8 cellular contexts compared by ENCODE assay signal in the genomic region with DNA sequence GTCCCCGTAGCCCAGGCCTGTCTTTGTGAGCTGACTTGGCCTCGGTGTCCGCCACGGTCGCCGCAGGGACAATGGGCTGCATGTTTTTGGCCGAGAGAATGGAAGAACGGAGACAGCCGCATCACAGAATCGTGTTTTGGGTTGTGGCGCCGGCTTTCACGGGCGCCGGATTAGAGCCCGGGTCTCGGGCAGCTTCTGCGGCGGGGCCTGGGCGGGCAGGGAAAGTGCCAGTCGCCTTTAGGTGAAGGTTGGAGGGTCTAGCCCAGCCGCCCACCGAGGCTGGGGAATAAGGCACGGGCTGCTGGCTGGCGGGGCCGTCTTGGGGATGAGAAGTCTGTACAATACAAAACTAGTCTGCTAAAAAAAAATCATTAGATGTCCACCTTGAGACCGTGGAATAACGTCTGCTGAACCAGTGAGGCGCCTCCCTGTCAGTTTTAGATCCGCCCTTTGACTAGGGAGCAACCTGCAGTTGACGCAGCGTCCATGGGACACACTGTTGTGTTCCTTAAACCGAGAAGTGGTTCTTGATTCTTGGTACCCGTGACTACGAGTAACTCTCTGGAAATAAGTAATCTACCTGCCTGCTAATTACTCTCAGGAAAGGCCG. TPM values are rescaled to one million over a fixed set of nuclear protein-coding genes. Genes with fewer than 3 reads are reported as not detected.
A peak's percentile ranks its signal among the peaks of the same experiment; 100 is the strongest.
DNase-seq lines count a peak whose midpoint lies in the region; ATAC-seq and TF ChIP-seq lines count a peak whose summit lies in the region.

No MANE protein-coding gene starts in this region.

- H3K36me3 ChIP-seq in gastroesophageal sphincter: peaks cover 0 to 27% of the 10 kb centered on the region in 2 donors
- H3K36me3 ChIP-seq in tibial nerve: peaks cover 0 to 35% (median 0%) of the 10 kb centered on the region in 3 donors

- no peak for TF ChIP-seq POLR2A in gastroesophageal sphincter (IDR thresholded peaks at IDR 0.05)
- TF ChIP-seq POLR2A in tibial nerve (IDR thresholded peaks at IDR 0.05): peak in 1 of 2 donors; percentile 8

- no peaks in the 10 kb centered on the region for H3K27me3 ChIP-seq in gastroesophageal sphincter
- no peaks in the 10 kb centered on the region for H3K27me3 ChIP-seq in tibial nerve

- ATAC-seq in GM19372 (IDR thresholded peaks at IDR 0.05; ENCODE audit: low read depth, unreplicated experiment): peak; percentile 18
- peak; percentile 21 for ATAC-seq in HG03520 (IDR thresholded peaks at IDR 0.05; ENCODE audit: unreplicated experiment)
- peak; percentile 11 for ATAC-seq in gastroesophageal sphincter

- H3K9me3 ChIP-seq in gastroesophageal sphincter: no peaks in the 10 kb centered on the region
- no peaks in the 10 kb centered on the region for H3K9me3 ChIP-seq in tibial nerve

- no peak for TF ChIP-seq EP300 in gastroesophageal sphincter (IDR thresholded peaks at IDR 0.05)
- no peak for TF ChIP-seq EP300 in tibial nerve (IDR thresholded peaks at IDR 0.05)

- peak overlapping the region; percentile 75 to 79 for H3K4me3 ChIP-seq in gastroesophageal sphincter
- peak overlapping the region; percentile 71 to 95 (median 72) for H3K4me3 ChIP-seq in tibial nerve

- H3K27ac ChIP-seq in gastroesophageal sphincter (peak overlapping the region; percentile 95 to 98 (median 96)), tibial nerve (peak overlapping the region; percentile 84 to 98 (median 96))

- DNase-seq in C1 segment of cervical spinal cord (lab: John Stamatoyannopoulos, UW) (peak in 11 of 14 donors; percentile 4 to 69 (median 41)), OCI-M1 (lab: John Stamatoyannopoulos, UW) (peak; percentile 63), occipital lobe (lab: John Stamatoyannopoulos, UW) (peak; percentile 54), tibial nerve (ENCODE audit: low spot score in 2 of 2) (peak in 1 of 2 donors; percentile 22)
- peak; percentile 81 for DNase-seq in activated effector memory CD4-positive, alpha-beta T cell treated with anti-CD3 and anti-CD28 coated beads, Interleukin-2, amount 50 U/mL, for 16 hours

- no peak for TF ChIP-seq CTCF in gastroesophageal sphincter (IDR thresholded peaks at IDR 0.05)
- TF ChIP-seq CTCF in tibial nerve (IDR thresholded peaks at IDR 0.05): no peak

- 0% methylated on average over 3 to 14 of the region's 36 CpGs for WGBS in gastroesophageal sphincter (ENCODE audit: low coverage in 1 of 2), 2 donors
- WGBS in tibial nerve, 2 donors: 0% methylated on average over 34 to 35 of the region's 36 CpGs

- H3K4me1 ChIP-seq in gastroesophageal sphincter (peaks cover 5 to 48% (median 15%) of the 10 kb centered on the region in 3 donors), tibial nerve (peaks cover 0 to 45% (median 25%) of the 10 kb centered on the region in 4 donors)

RNA-seq across cellular contexts. Expression of a gene that starts 0.6 kb away (rescaled TPM):
- total RNA-seq in gastroesophageal sphincter (10 to 100 TPM; 17.4 to 31.2 (median 24.4) TPM), occipital lobe (48.2 TPM), tibial nerve (10 to 100 TPM; 14.7 to 20.4 (median 16.9) TPM)

RNA-seq across cellular contexts. Expression of a gene that starts 0.7 kb away (rescaled TPM):
- 10 to 100 TPM; 30.8 to 41.7 (median 36.2) TPM for total RNA-seq in gastroesophageal sphincter
- 81.7 TPM for total RNA-seq in occipital lobe
- 10 to 100 TPM; 20.3 to 33.0 (median 25.4) TPM for total RNA-seq in tibial nerve

RNA-seq across cellular contexts. Expression of a gene that starts 44.3 kb away (rescaled TPM):
- total RNA-seq in gastroesophageal sphincter (10 to 100 TPM; 28.3 to 52.1 (median 44.9) TPM), occipital lobe (89.8 TPM), tibial nerve (10 to 100 TPM; 28.0 to 49.2 (median 37.8) TPM)
